In the genomic region with DNA sequence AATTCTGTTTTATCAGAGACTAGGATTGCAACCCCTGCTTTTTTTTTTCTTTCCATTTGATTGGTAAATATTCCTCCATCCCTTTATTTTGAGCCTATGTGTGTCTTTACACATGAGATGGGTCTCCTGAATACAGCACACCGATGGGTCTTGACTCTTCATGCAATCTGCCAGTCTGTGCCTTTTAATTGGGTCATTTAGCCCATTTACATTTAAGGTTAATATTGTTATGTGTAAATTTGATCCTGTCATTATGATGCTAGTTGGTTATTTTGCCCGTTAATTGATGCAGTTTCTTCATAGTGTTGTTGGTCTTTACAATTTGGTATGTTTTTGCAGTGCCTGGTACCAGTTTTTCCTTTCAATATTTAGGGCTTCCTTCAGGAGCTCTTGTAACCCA, we compare ENCODE assay signal across 6 cellular contexts. TPM values are rescaled to one million over a fixed set of nuclear protein-coding genes. Genes with fewer than 3 reads are reported as not detected.
"Had no signal": no experiment of that assay in that cellular context is flagged by ENCODE, and none has a peak within 500 bp of the region (broad histone marks: within the 10 kb centered on the region; RNA-seq: fewer than 3 reads in every experiment).

No MANE protein-coding gene starts in this region.

RNA-seq across cellular contexts. Expression of a gene that starts 14.6 kb away (rescaled TPM):
- total RNA-seq: HFFc6 had no signal

RNA-seq across cellular contexts. Expression of a gene that starts 25.0 kb away (rescaled TPM):
- total RNA-seq: GM23248, H1, H7, H9, HFFc6 had no signal
- polyA plus RNA-seq: GM23248, GM23338, H1 had no signal

RNA-seq across cellular contexts. Expression of a gene that starts 36.9 kb away (rescaled TPM):
- total RNA-seq: GM23248, HFFc6 had no signal
